Comparison of ENCODE assay signal across 35 cellular contexts in the genomic region with DNA sequence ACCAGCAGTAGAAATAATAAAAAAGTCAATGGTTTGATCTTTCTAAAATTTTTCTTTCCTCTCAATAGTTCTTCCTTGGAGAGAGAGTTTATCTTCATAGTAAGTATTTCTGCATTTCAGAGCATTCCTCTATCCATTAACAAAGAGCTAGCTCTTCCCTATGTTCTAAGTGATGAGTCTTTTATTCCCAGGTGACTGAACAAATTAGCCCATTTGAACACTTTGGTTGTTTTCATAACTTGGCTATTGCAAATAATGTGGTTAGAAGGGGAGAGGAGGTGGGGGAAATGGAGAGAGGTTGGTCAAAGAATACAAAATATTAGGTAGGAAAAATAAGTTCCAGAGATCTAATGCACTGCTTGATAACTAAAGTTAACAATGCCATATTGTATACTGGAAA.
"Had no signal": no experiment of that assay in that cellular context is flagged by ENCODE, and none has a peak within 500 bp of the region (broad histone marks: within the 10 kb centered on the region; RNA-seq: fewer than 3 reads in every experiment).

No MANE protein-coding gene starts in this region.

- H3K9me3 ChIP-seq: MG63 had no signal

- DNase-seq: Karpas-422, Kasumi-1, MG63, MM.1S, MV-4-11, NCI-H1048, NCI-H1092, NCI-H1092 treated with DMSO at 0.1 percent for 48 hours, NCI-H1105, NCI-H1105 treated with DMSO at 0.1 percent for 48 hours, NCI-H1417, NCI-H1417 treated with DMSO at 0.1 percent for 48 hours, NCI-H1436, NCI-H1436 treated with DMSO at 0.1 percent for 48 hours, NCI-H146, NCI-H1694, NCI-H1694 treated with DMSO at 0.1 percent for 48 hours, NCI-H187, NCI-H187 treated with DMSO at 0.1 percent for 48 hours, NCI-H1930, NCI-H2029, NCI-H2029 treated with DMSO at 0.1 percent for 48 hours, NCI-H2081, NCI-H2081 treated with DMSO at 0.1 percent for 48 hours, NCI-H2107, NCI-H2171, NCI-H2171 treated with DMSO at 0.1 percent for 48 hours, NCI-H2227 treated with DMSO at 0.1 percent for 48 hours, NCI-H226, NCI-H345, NCI-H446, NCI-H446 treated with DMSO at 0.1 percent for 48 hours, NCI-H510A, NCI-H510A treated with DMSO at 0.1 percent for 48 hours, NCI-H524 had no signal

- H3K36me3 ChIP-seq: MG63 had no signal

- H3K27me3 ChIP-seq: MG63 had no signal

- H3K4me3 ChIP-seq: MG63 had no signal
